ENCODE assay signal across 15 cellular contexts in the genomic region with DNA sequence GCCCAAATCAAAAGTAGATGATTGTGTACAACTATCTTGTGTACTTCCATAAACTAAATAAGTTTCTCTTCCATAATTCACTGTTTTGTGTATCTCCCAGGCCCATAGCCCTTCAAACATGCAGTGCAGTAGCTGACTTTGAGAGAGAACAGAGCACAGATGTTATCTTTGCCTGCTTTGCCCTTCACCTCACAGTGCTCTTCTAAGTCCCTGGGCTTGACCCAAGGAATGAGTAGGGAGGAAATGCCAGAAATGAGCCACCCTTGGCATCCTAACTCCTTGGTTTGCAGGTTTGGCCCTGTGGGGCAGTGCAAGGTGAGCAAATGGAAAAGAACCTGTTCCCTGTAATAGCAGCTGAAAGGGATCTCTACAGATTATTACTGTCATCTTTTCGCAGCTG.
DNase-seq lines count a peak whose midpoint lies in the region; ATAC-seq and TF ChIP-seq lines count a peak whose summit lies in the region.
"Had no signal": no experiment of that assay in that cellular context is flagged by ENCODE, and none has a peak within 500 bp of the region (broad histone marks: within the 10 kb centered on the region; RNA-seq: fewer than 3 reads in every experiment).

No MANE protein-coding gene starts in this region.

- intact Hi-C loops in Caco-2 (cut with micrococcal nuclease; ENCODE audit: unreplicated experiment), result no loop called here

- CTCF ChIA-PET in Caco-2 (lab: Charles Lee), result no interaction called here

- peak overlapping the region; percentile 19 for H3K27ac ChIP-seq in KOPT-K1 (ENCODE audit: low read depth, low read length, poor library complexity, severe bottlenecking)
- no peak overlapping the region for H3K27ac ChIP-seq in brain microvascular endothelial cell
- H3K27ac ChIP-seq: dorsolateral prefrontal cortex, testis had no signal

- BruUV-seq in Caco-2 (replicated peaks; lab: Mats Ljungman, UMichigan), result no TSS peak

- H3K4me3 ChIP-seq in brain microvascular endothelial cell (ENCODE audit: low read depth, low read length) (no peak overlapping the region), Caco-2 (ENCODE audit: low read depth, low read length) (no peak overlapping the region)
- H3K4me3 ChIP-seq: dorsolateral prefrontal cortex, testis had no signal

- no peak for DNase-seq in activated naive CD8-positive, alpha-beta T cell treated with anti-CD3 and anti-CD28 coated beads, Interleukin-2, amount 10 ng/mL, durations not matched to agents 7 days and 5 days
- no peak for DNase-seq in activated naive CD8-positive, alpha-beta T cell treated with anti-CD3 and anti-CD28 coated beads, Interleukin-2, amount 50 U/mL, for 24 hours
- no peak for DNase-seq in effector memory CD8-positive, alpha-beta T cell
- no peak for DNase-seq in GM13977 (ENCODE audit: low spot score)
- DNase-seq in brain microvascular endothelial cell, result no peak
- no peak for DNase-seq in Caco-2
- DNase-seq: activated T-cell treated with anti-CD3 and anti-CD28 coated beads, Interleukin-2, amount 50 U/mL, for 48 hours; dorsolateral prefrontal cortex; foreskin fibroblast; H7; KBM-7; testis had no signal

- ATAC-seq in activated naive CD8-positive, alpha-beta T cell treated with anti-CD3 and anti-CD28 coated beads, Interleukin-2, amount 10 ng/mL, durations not matched to agents 7 days and 5 days (ENCODE audit: low read depth), result no peak
- no peak for ATAC-seq in activated naive CD8-positive, alpha-beta T cell treated with anti-CD3 and anti-CD28 coated beads, Interleukin-2, amount 50 U/mL, for 24 hours
- no peak for ATAC-seq in effector memory CD8-positive, alpha-beta T cell (replicated peaks)
- ATAC-seq in stimulated activated memory B cell treated with anti-CD40 and anti-IgM and Interleukin-4, amounts not matched to agents 10 μg/mL and 1 μg/mL and 100 μg/mL, for 72 hours, result no peak
- ATAC-seq: sciatic nerve had no signal

- no peaks in the 10 kb centered on the region for H3K9me3 ChIP-seq in KOPT-K1 (ENCODE audit: insufficient read depth, low read length, poor library complexity, severe bottlenecking)
- no peaks in the 10 kb centered on the region for H3K9me3 ChIP-seq in Caco-2
- H3K9me3 ChIP-seq: testis had no signal

- H3K27me3 Mint-ChIP-seq in activated naive CD8-positive, alpha-beta T cell treated with anti-CD3 and anti-CD28 coated beads, Interleukin-2, amount 10 ng/mL, durations not matched to agents 7 days and 5 days, result no peaks in the 10 kb centered on the region
- no peaks in the 10 kb centered on the region for H3K27me3 Mint-ChIP-seq in activated naive CD8-positive, alpha-beta T cell treated with anti-CD3 and anti-CD28 coated beads, Interleukin-2, amount 50 U/mL, for 24 hours
- no peaks in the 10 kb centered on the region for H3K27me3 Mint-ChIP-seq in effector memory CD8-positive, alpha-beta T cell
- H3K27me3 Mint-ChIP-seq in stimulated activated memory B cell treated with anti-CD40 and anti-IgM and Interleukin-4, amounts not matched to agents 10 μg/mL and 1 μg/mL and 100 μg/mL, for 72 hours, result no peaks in the 10 kb centered on the region
- H3K27me3 Mint-ChIP-seq in Caco-2 (ENCODE audit: insufficient read depth, unreplicated experiment), result no peaks in the 10 kb centered on the region

- in situ Hi-C loops in GM13977 (cut with MboI; ENCODE audit: low pct_unique_long_range_greater_than_20kb, low sequenced_read_pairs, unreplicated experiment) (no loop called here), brain microvascular endothelial cell (cut with HindIII; ENCODE audit: low pct_ligation_motif_present, low sequenced_read_pairs) (no loop called here)

- H3K27ac Mint-ChIP-seq in activated naive CD8-positive, alpha-beta T cell treated with anti-CD3 and anti-CD28 coated beads, Interleukin-2, amount 10 ng/mL, durations not matched to agents 7 days and 5 days, result peak overlapping the region; percentile 43
- no peak overlapping the region for H3K27ac Mint-ChIP-seq in activated naive CD8-positive, alpha-beta T cell treated with anti-CD3 and anti-CD28 coated beads, Interleukin-2, amount 50 U/mL, for 24 hours
- H3K27ac Mint-ChIP-seq in effector memory CD8-positive, alpha-beta T cell, result peak overlapping the region; percentile 87 to 89
- peak overlapping the region; percentile 27 for H3K27ac Mint-ChIP-seq in stimulated activated memory B cell treated with anti-CD40 and anti-IgM and Interleukin-4, amounts not matched to agents 10 μg/mL and 1 μg/mL and 100 μg/mL, for 72 hours
- no peak overlapping the region for H3K27ac Mint-ChIP-seq in Caco-2 (ENCODE audit: unreplicated experiment)

- H3K9me3 Mint-ChIP-seq in activated naive CD8-positive, alpha-beta T cell treated with anti-CD3 and anti-CD28 coated beads, Interleukin-2, amount 10 ng/mL, durations not matched to agents 7 days and 5 days, result no peaks in the 10 kb centered on the region
- no peaks in the 10 kb centered on the region for H3K9me3 Mint-ChIP-seq in activated naive CD8-positive, alpha-beta T cell treated with anti-CD3 and anti-CD28 coated beads, Interleukin-2, amount 50 U/mL, for 24 hours
- H3K9me3 Mint-ChIP-seq in effector memory CD8-positive, alpha-beta T cell, result no peaks in the 10 kb centered on the region
- no peaks in the 10 kb centered on the region for H3K9me3 Mint-ChIP-seq in stimulated activated memory B cell treated with anti-CD40 and anti-IgM and Interleukin-4, amounts not matched to agents 10 μg/mL and 1 μg/mL and 100 μg/mL, for 72 hours
- H3K9me3 Mint-ChIP-seq in Caco-2 (ENCODE audit: unreplicated experiment), result no peaks in the 10 kb centered on the region

- H3K27me3 ChIP-seq in brain microvascular endothelial cell (replicated peaks) (no peaks in the 10 kb centered on the region), Caco-2 (replicated peaks; ENCODE audit: control insufficient read depth, insufficient read depth, low read length) (no peaks in the 10 kb centered on the region)
- H3K27me3 ChIP-seq: testis had no signal

- POLR2A ChIA-PET in activated naive CD8-positive, alpha-beta T cell treated with anti-CD3 and anti-CD28 coated beads, Interleukin-2, amount 10 ng/mL, durations not matched to agents 7 days and 5 days (lab: Charles Lee), result interaction anchor here (1.0 kb wide), 1 partner anchor 77 kb away, joined by 3 read pairs; no protein-coding TSS in a partner anchor
- POLR2A ChIA-PET in Caco-2 (lab: Charles Lee), result no interaction called here

- TF ChIP-seq CTCF in GM13977 (IDR thresholded peaks at IDR 0.05; ENCODE audit: extremely low read depth, insufficient read depth, missing control alignments) (no peak), brain microvascular endothelial cell (IDR thresholded peaks at IDR 0.05; ENCODE audit: low read depth, low read length, missing control alignments) (no peak), Caco-2 (IDR thresholded peaks at IDR 0.05; ENCODE audit: insufficient read depth in 1 of 2, low read depth in 1 of 2, low read length in 1 of 2, severe bottlenecking in 1 of 2, unreplicated experiment in 1 of 2) (no peak)

- H3K36me3 ChIP-seq in KOPT-K1 (ENCODE audit: insufficient read depth, low read length), result peaks cover 8% of the 10 kb centered on the region; the same call in 1 of the 2 replicates
- no peaks in the 10 kb centered on the region for H3K36me3 ChIP-seq in brain microvascular endothelial cell (replicated peaks)
- no peaks in the 10 kb centered on the region for H3K36me3 ChIP-seq in Caco-2 (ENCODE audit: control insufficient read depth, insufficient read depth, low read length)

- no peak overlapping the region for H3K4me3 Mint-ChIP-seq in activated naive CD8-positive, alpha-beta T cell treated with anti-CD3 and anti-CD28 coated beads, Interleukin-2, amount 10 ng/mL, durations not matched to agents 7 days and 5 days
- H3K4me3 Mint-ChIP-seq in activated naive CD8-positive, alpha-beta T cell treated with anti-CD3 and anti-CD28 coated beads, Interleukin-2, amount 50 U/mL, for 24 hours, result no peak overlapping the region
- H3K4me3 Mint-ChIP-seq in effector memory CD8-positive, alpha-beta T cell, result no peak overlapping the region
- no peak overlapping the region for H3K4me3 Mint-ChIP-seq in stimulated activated memory B cell treated with anti-CD40 and anti-IgM and Interleukin-4, amounts not matched to agents 10 μg/mL and 1 μg/mL and 100 μg/mL, for 72 hours
- no peak overlapping the region for H3K4me3 Mint-ChIP-seq in Caco-2 (ENCODE audit: unreplicated experiment)

- H3K36me3 Mint-ChIP-seq in activated naive CD8-positive, alpha-beta T cell treated with anti-CD3 and anti-CD28 coated beads, Interleukin-2, amount 10 ng/mL, durations not matched to agents 7 days and 5 days, result peaks cover 47% of the 10 kb centered on the region
- H3K36me3 Mint-ChIP-seq in activated naive CD8-positive, alpha-beta T cell treated with anti-CD3 and anti-CD28 coated beads, Interleukin-2, amount 50 U/mL, for 24 hours (ENCODE audit: low read depth), result peaks cover 8% of the 10 kb centered on the region
- no peaks in the 10 kb centered on the region for H3K36me3 Mint-ChIP-seq in effector memory CD8-positive, alpha-beta T cell (ENCODE audit: insufficient read depth)
- peaks cover 9% of the 10 kb centered on the region for H3K36me3 Mint-ChIP-seq in stimulated activated memory B cell treated with anti-CD40 and anti-IgM and Interleukin-4, amounts not matched to agents 10 μg/mL and 1 μg/mL and 100 μg/mL, for 72 hours
- no peaks in the 10 kb centered on the region for H3K36me3 Mint-ChIP-seq in Caco-2 (ENCODE audit: insufficient read depth, unreplicated experiment)

- no peaks in the 10 kb centered on the region for H3K4me1 ChIP-seq in Caco-2

- peaks cover 44% of the 10 kb centered on the region for H3K4me1 Mint-ChIP-seq in activated naive CD8-positive, alpha-beta T cell treated with anti-CD3 and anti-CD28 coated beads, Interleukin-2, amount 10 ng/mL, durations not matched to agents 7 days and 5 days
- peaks cover 74% of the 10 kb centered on the region for H3K4me1 Mint-ChIP-seq in activated naive CD8-positive, alpha-beta T cell treated with anti-CD3 and anti-CD28 coated beads, Interleukin-2, amount 50 U/mL, for 24 hours
- H3K4me1 Mint-ChIP-seq in effector memory CD8-positive, alpha-beta T cell (ENCODE audit: low read depth in 2 of 2), result peaks cover 45 to 61% of the 10 kb centered on the region in 2 donors
- peaks cover 46% of the 10 kb centered on the region for H3K4me1 Mint-ChIP-seq in stimulated activated memory B cell treated with anti-CD40 and anti-IgM and Interleukin-4, amounts not matched to agents 10 μg/mL and 1 μg/mL and 100 μg/mL, for 72 hours
- H3K4me1 Mint-ChIP-seq in Caco-2 (ENCODE audit: low read depth, unreplicated experiment), result no peaks in the 10 kb centered on the region

Comparison
In these comparisons a context has a peak if more than half of its experiments do, and no peak if none do; other contexts are left out.
1. H3K27ac Mint-ChIP-seq: peak in activated naive CD8-positive, alpha-beta T cell treated with anti-CD3 and anti-CD28 coated beads, Interleukin-2, amount 10 ng/mL, durations not matched to agents 7 days and 5 days (single experiment), effector memory CD8-positive, alpha-beta T cell (2 of 2) and stimulated activated memory B cell treated with anti-CD40 and anti-IgM and Interleukin-4, amounts not matched to agents 10 μg/mL and 1 μg/mL and 100 μg/mL, for 72 hours (single experiment); none in activated naive CD8-positive, alpha-beta T cell treated with anti-CD3 and anti-CD28 coated beads, Interleukin-2, amount 50 U/mL, for 24 hours (single experiment) and Caco-2 (single experiment).